18 cellular contexts compared by ENCODE assay signal in the genomic region with DNA sequence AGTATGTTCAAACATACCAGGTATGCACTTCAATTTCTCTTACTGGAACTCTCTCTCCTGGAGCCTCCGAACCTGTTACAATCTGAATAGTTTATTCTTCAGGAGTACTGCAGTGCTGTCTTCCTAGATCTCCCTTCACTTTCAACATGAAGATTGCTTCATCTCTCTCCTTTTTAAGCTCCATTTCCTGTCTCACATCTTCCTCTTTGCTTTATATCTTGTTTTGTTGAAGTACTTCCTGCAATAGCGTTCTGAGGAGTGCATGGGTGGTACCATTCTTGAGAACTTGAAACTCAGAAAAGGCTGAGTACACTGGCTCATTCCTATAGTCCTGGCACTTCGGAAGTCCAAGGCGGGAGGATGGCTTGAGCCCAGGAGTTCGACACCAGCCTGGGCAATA. TPM values are rescaled to one million over a fixed set of nuclear protein-coding genes. Genes with fewer than 3 reads are reported as not detected.
A peak's percentile ranks its signal among the peaks of the same experiment; 100 is the strongest.
DNase-seq lines count a peak whose midpoint lies in the region; ATAC-seq and TF ChIP-seq lines count a peak whose summit lies in the region.
"Had no signal": no experiment of that assay in that cellular context is flagged by ENCODE, and none has a peak within 500 bp of the region (broad histone marks: within the 10 kb centered on the region; RNA-seq: fewer than 3 reads in every experiment).

No MANE protein-coding gene starts in this region.

- H3K4me3 Mint-ChIP-seq in CD4-positive, CD25-positive, alpha-beta regulatory T cell, result peak overlapping the region in 3 of 4 donors; percentile 6 to 19 (median 18)
- H3K4me3 Mint-ChIP-seq in GM23338, result no peak overlapping the region
- H3K4me3 Mint-ChIP-seq: nephron had no signal

- peaks cover 0 to 9% (median 4%) of the 10 kb centered on the region in 7 donors for H3K9me3 Mint-ChIP-seq in CD4-positive, CD25-positive, alpha-beta regulatory T cell
- no peaks in the 10 kb centered on the region for H3K9me3 Mint-ChIP-seq in GM23338

- H3K4me1 ChIP-seq in CD4-positive, CD25-positive, alpha-beta regulatory T cell (ENCODE audit: control insufficient read depth, insufficient read depth, low read length, poor library complexity, severe bottlenecking), result peaks cover 5% of the 10 kb centered on the region
- H3K4me1 ChIP-seq in GM23338 (ENCODE audit: insufficient read depth), result no peaks in the 10 kb centered on the region
- H3K4me1 ChIP-seq: HAP-1 had no signal

- no peak for TF ChIP-seq POLR2A in GM18505 (IDR thresholded peaks at IDR 0.05; ENCODE audit: borderline replicate concordance, extremely low read depth, insufficient read depth, insufficient read length)

- no peaks in the 10 kb centered on the region for H3K9me3 ChIP-seq in CD4-positive, CD25-positive, alpha-beta regulatory T cell (ENCODE audit: control insufficient read depth in 2 of 2, low read length in 2 of 2)
- H3K9me3 ChIP-seq: HAP-1 had no signal

- peak overlapping the region; percentile 24; the same call in 1 of the 2 replicates for H2AFZ ChIP-seq in GM23338

- H4K20me1 ChIP-seq in GM23338 (replicated peaks; ENCODE audit: insufficient read depth), result no peaks in the 10 kb centered on the region

- peak overlapping the region; percentile 0 to 75 (median 20) for H3K27ac Mint-ChIP-seq in CD4-positive, CD25-positive, alpha-beta regulatory T cell
- no peak overlapping the region for H3K27ac Mint-ChIP-seq in GM23338
- H3K27ac Mint-ChIP-seq: nephron had no signal

- peak; percentile 53 to 60 for ATAC-seq in CD4-positive, CD25-positive, alpha-beta regulatory T cell (ENCODE audit: low read depth in 2 of 2)
- ATAC-seq in GM23338, result no peak
- ATAC-seq in GM18505 (IDR thresholded peaks at IDR 0.05; ENCODE audit: unreplicated experiment), result no peak
- no peak for ATAC-seq in GM21529 (IDR thresholded peaks at IDR 0.05; ENCODE audit: unreplicated experiment)

- no peak for TF ChIP-seq CTCF in GM23338 (conservative IDR thresholded peaks at IDR 0.05; ENCODE audit: low read depth in 2 of 2)

- H3K36me3 Mint-ChIP-seq in CD4-positive, CD25-positive, alpha-beta regulatory T cell, result no peaks in the 10 kb centered on the region
- no peaks in the 10 kb centered on the region for H3K36me3 Mint-ChIP-seq in GM23338 (ENCODE audit: low read depth)

- H3F3A ChIP-seq in GM23338 (replicated peaks; ENCODE audit: low read depth), result no peaks in the 10 kb centered on the region

- no peak overlapping the region for H3K4me2 ChIP-seq in GM23338

- peak overlapping the region; percentile 22 for H3K4me3 ChIP-seq in CD4-positive, CD25-positive, alpha-beta regulatory T cell (ENCODE audit: low read depth, low read length)
- no peak overlapping the region for H3K4me3 ChIP-seq in GM23338
- H3K4me3 ChIP-seq: HAP-1 had no signal

- no peaks in the 10 kb centered on the region for H3K79me2 ChIP-seq in GM23338 (replicated peaks; ENCODE audit: insufficient read depth)

- no peaks in the 10 kb centered on the region for H3K36me3 ChIP-seq in CD4-positive, CD25-positive, alpha-beta regulatory T cell (ENCODE audit: control insufficient read depth, insufficient read depth, low read length)
- H3K36me3 ChIP-seq in GM23338 (ENCODE audit: insufficient read depth), result no peaks in the 10 kb centered on the region
- H3K36me3 ChIP-seq: HAP-1 had no signal

- H3K9me2 ChIP-seq in GM23338 (ENCODE audit: insufficient read depth), result no peaks in the 10 kb centered on the region

- H3K27me3 ChIP-seq in CD4-positive, CD25-positive, alpha-beta regulatory T cell (ENCODE audit: control insufficient read depth, insufficient read depth, low read length), result no peaks in the 10 kb centered on the region
- H3K27me3 ChIP-seq in GM23338 (ENCODE audit: insufficient read depth), result no peaks in the 10 kb centered on the region

- H3K27me3 Mint-ChIP-seq in CD4-positive, CD25-positive, alpha-beta regulatory T cell, result peaks cover 5% of the 10 kb centered on the region
- peaks cover 2% of the 10 kb centered on the region for H3K27me3 Mint-ChIP-seq in GM23338 (ENCODE audit: insufficient read depth, low read depth, poor library complexity)

- peak overlapping the region; percentile 41 for H3K27ac ChIP-seq in CD4-positive, CD25-positive, alpha-beta regulatory T cell (ENCODE audit: insufficient read depth, low read length, poor library complexity, severe bottlenecking)
- H3K27ac ChIP-seq in GM23338 (ENCODE audit: low read depth), result no peak overlapping the region
- H3K27ac ChIP-seq: C4-2B had no signal

- H3K4me1 Mint-ChIP-seq in CD4-positive, CD25-positive, alpha-beta regulatory T cell, result peaks cover 11 to 18% (median 14%) of the 10 kb centered on the region in 4 donors
- H3K4me1 Mint-ChIP-seq in GM23338, result no peaks in the 10 kb centered on the region
- H3K4me1 Mint-ChIP-seq: nephron had no signal

- DNase-seq in CD4-positive, CD25-positive, alpha-beta regulatory T cell, result peak in 2 of 3 donors; percentile 13 to 80
- DNase-seq in GM23338 (ENCODE audit: low spot score) (no peak), SIG-M5 treated with dmso at 0.1 percent for 504 hours (lab: John Stamatoyannopoulos, UW; ENCODE audit: unreplicated experiment) (peak; percentile 89), amniotic epithelial cell (ENCODE audit: low read depth) (peak; percentile 38), NCI-H446 (lab: John Stamatoyannopoulos, UW) (no peak), T1000 (lab: John Stamatoyannopoulos, UW) (no peak)
- DNase-seq: central memory CD4-positive, alpha-beta T cell; NCI-H187; NCI-H526 treated with DMSO at 0.1 percent for 48 hours; substantia nigra had no signal

TF ChIP-seq in GM23338, 12 proteins besides CTCF, POLR2A, EP300 and RAD21:
- TF ChIP-seq, protein P1, sequence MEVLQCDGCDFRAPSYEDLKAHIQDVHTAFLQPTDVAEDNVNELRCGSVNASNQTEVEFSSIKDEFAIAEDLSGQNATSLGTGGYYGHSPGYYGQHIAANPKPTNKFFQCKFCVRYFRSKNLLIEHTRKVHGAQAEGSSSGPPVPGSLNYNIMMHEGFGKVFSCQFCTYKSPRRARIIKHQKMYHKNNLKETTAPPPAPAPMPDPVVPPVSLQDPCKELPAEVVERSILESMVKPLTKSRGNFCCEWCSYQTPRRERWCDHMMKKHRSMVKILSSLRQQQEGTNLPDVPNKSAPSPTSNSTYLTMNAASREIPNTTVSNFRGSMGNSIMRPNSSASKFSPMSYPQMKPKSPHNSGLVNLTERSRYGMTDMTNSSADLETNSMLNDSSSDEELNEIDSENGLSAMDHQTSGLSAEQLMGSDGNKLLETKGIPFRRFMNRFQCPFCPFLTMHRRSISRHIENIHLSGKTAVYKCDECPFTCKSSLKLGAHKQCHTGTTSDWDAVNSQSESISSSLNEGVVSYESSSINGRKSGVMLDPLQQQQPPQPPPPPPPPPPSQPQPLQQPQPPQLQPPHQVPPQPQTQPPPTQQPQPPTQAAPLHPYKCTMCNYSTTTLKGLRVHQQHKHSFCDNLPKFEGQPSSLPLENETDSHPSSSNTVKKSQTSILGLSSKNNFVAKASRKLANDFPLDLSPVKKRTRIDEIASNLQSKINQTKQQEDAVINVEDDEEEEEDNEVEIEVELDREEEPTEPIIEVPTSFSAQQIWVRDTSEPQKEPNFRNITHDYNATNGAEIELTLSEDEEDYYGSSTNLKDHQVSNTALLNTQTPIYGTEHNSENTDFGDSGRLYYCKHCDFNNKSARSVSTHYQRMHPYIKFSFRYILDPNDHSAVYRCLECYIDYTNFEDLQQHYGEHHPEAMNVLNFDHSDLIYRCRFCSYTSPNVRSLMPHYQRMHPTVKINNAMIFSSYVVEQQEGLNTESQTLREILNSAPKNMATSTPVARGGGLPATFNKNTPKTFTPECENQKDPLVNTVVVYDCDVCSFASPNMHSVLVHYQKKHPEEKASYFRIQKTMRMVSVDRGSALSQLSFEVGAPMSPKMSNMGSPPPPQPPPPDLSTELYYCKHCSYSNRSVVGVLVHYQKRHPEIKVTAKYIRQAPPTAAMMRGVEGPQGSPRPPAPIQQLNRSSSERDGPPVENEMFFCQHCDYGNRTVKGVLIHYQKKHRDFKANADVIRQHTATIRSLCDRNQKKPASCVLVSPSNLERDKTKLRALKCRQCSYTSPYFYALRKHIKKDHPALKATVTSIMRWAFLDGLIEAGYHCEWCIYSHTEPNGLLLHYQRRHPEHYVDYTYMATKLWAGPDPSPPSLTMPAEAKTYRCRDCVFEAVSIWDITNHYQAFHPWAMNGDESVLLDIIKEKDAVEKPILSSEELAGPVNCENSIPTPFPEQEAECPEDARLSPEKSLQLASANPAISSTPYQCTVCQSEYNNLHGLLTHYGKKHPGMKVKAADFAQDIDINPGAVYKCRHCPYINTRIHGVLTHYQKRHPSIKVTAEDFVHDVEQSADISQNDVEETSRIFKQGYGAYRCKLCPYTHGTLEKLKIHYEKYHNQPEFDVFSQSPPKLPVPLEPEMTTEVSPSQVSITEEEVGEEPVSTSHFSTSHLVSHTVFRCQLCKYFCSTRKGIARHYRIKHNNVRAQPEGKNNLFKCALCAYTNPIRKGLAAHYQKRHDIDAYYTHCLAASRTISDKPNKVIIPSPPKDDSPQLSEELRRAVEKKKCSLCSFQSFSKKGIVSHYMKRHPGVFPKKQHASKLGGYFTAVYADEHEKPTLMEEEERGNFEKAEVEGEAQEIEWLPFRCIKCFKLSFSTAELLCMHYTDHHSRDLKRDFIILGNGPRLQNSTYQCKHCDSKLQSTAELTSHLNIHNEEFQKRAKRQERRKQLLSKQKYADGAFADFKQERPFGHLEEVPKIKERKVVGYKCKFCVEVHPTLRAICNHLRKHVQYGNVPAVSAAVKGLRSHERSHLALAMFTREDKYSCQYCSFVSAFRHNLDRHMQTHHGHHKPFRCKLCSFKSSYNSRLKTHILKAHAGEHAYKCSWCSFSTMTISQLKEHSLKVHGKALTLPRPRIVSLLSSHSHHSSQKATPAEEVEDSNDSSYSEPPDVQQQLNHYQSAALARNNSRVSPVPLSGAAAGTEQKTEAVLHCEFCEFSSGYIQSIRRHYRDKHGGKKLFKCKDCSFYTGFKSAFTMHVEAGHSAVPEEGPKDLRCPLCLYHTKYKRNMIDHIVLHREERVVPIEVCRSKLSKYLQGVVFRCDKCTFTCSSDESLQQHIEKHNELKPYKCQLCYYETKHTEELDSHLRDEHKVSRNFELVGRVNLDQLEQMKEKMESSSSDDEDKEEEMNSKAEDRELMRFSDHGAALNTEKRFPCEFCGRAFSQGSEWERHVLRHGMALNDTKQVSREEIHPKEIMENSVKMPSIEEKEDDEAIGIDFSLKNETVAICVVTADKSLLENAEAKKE (CRISPR knock-in tag; IDR thresholded peaks at IDR 0.05), result no peak
- TF ChIP-seq EZH2 (IDR thresholded peaks at IDR 0.05; ENCODE audit: low read depth, unreplicated experiment) (no peak), JUNB (IDR thresholded peaks at IDR 0.05; ENCODE audit: unreplicated experiment) (no peak), ZNF114 (CRISPR knock-in tag; IDR thresholded peaks at IDR 0.05) (no peak), ZNF331 (CRISPR knock-in tag; IDR thresholded peaks at IDR 0.05; ENCODE audit: low read depth) (no peak), NANOG (IDR thresholded peaks at IDR 0.05; ENCODE audit: borderline replicate concordance) (no peak), STAT1 (IDR thresholded peaks at IDR 0.05; ENCODE audit: unreplicated experiment) (no peak), POLR2AphosphoS5 (IDR thresholded peaks at IDR 0.05; ENCODE audit: low read depth) (no peak)

RNA-seq across cellular contexts. Expression of gene C1orf146, which starts 15.7 kb away (rescaled TPM):
- not detected for total RNA-seq in CD4-positive, CD25-positive, alpha-beta regulatory T cell
- polyA plus RNA-seq in CD4-positive, CD25-positive, alpha-beta regulatory T cell, result not detected
- total RNA-seq in GM23338 (2014; rRNA removed; shearing (Covaris generic)), result not detected in 2 replicates
- polyA plus RNA-seq in GM23338 (2016; fragmentation: Nextera tagmentation; extraction: Ambion mirVana), result not detected in 2 replicates
- total RNA-seq: frontal cortex; lung microvascular endothelial cell; T-helper 1 cell treated with Interleukin-12 subunit alpha and Interleukin-12 subunit beta and Interleukin-4 antibody, amounts not matched to agents 30 ng/mL and 1 ng/mL, for 36 hours had no signal

Comparison
In these comparisons a context has a peak if more than half of its experiments do, and no peak if none do; other contexts are left out.
1. ATAC-seq: peak in CD4-positive, CD25-positive, alpha-beta regulatory T cell (2 of 2); none in GM23338 (single experiment), GM18505 (single experiment) and GM21529 (single experiment).
2. DNase-seq: peak in CD4-positive, CD25-positive, alpha-beta regulatory T cell (2 of 3), SIG-M5 treated with dmso at 0.1 percent for 504 hours (single experiment) and amniotic epithelial cell (single experiment); none in GM23338 (single experiment), NCI-H446 (0 of 2) and T1000 (single experiment).